Comparison of ENCODE assay signal across 16 cellular contexts in the genomic region with DNA sequence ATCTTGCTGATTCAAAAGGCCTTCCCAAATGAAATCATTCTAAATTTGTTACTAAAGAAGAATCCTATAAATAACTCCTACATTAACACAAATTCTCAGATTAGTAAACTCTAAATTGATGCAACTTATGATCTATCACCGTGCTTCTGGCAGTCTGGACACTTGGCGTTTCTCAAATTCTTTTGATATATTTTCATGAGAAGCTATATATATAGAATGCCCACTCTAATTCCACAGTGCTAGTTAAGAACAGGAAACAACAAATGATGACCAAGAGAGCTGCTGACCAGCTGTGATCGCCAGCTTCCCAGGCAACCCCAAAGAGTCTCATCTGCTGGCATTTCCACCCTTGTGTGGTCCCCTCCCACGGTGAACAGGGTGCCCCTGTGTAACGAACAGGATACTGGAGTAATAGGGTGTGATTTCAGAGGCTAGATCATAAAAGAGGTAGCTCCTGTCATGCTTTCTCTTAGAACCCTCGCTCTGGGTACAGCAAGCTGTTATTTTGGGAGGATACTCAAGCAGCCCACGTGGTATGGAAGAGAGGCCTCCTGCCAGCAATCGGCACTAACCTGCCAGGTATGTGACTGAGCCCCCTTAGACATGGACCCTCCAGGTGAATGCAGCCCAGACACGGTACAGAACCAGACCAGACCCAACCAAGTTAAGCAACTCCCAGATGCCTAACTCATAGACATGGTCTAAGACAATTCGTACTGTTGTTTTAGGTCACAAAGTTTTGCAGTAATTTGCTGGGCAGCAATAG.
DNase-seq lines count a peak whose midpoint lies in the region; ATAC-seq, FAIRE-seq and TF ChIP-seq lines count a peak whose summit lies in the region.
"Had no signal": no experiment of that assay in that cellular context is flagged by ENCODE, and none has a peak within 500 bp of the region (broad histone marks: within the 10 kb centered on the region; RNA-seq: fewer than 3 reads in every experiment).

No MANE protein-coding gene starts in this region.

- DNase-seq in EL = peak; percentile 72
- DNase-seq in RCC 7860 (ENCODE audit: low spot score) = peak; percentile 66
- no peak for DNase-seq in endodermal cell
- DNase-seq in osteocyte (ENCODE audit: extremely low spot score, unreplicated experiment) = no peak
- no peak for DNase-seq in iPS-NIHi11 (ENCODE audit: low spot score)
- no peak for DNase-seq in NCI-H446 treated with DMSO at 0.1 percent for 48 hours (lab: John Stamatoyannopoulos, UW)
- no peak for DNase-seq in breast epithelium (ENCODE audit: low spot score in 2 of 2)
- DNase-seq: activated naive CD8-positive, alpha-beta T cell treated with anti-CD3 and anti-CD28 coated beads, Interleukin-2, amount 10 ng/mL, durations not matched to agents 7 days and 5 days; CD8-positive, alpha-beta memory T cell; H7; KG1; natural killer cell; stimulated activated CD4-positive, alpha-beta T cell treated with anti-CD3 and anti-CD28 coated beads, Interleukin-12 subunit alpha, Interleukin-12 subunit beta, amount 100 ng/mL, for 4 hours had no signal

- H3K4me3 ChIP-seq in endodermal cell (ENCODE audit: low read length) = no peak overlapping the region
- no peak overlapping the region for H3K4me3 ChIP-seq in breast epithelium

- H3K27ac ChIP-seq in endodermal cell (ENCODE audit: low read depth, low read length) = no peak overlapping the region
- peak overlapping the region in 1 of 2 donors; percentile 59 for H3K27ac ChIP-seq in breast epithelium

- TF ChIP-seq POLR2A in breast epithelium (IDR thresholded peaks at IDR 0.05) = no peak

- H3K27ac Mint-ChIP-seq in endodermal cell (peak overlapping the region; percentile 53), osteocyte (ENCODE audit: unreplicated experiment) (peak overlapping the region; percentile 86)
- H3K27ac Mint-ChIP-seq: activated naive CD8-positive, alpha-beta T cell treated with anti-CD3 and anti-CD28 coated beads, Interleukin-2, amount 10 ng/mL, durations not matched to agents 7 days and 5 days; natural killer cell; T-helper 2 cell treated with Interferon-gamma antibody and Interleukin-4, amounts not matched to agents 5 μg/mL and 100 μg/mL, for 36 hours had no signal

- no peak for TF ChIP-seq CTCF in endodermal cell (conservative IDR thresholded peaks at IDR 0.05)
- TF ChIP-seq CTCF in osteocyte (IDR thresholded peaks at IDR 0.05) = no peak
- TF ChIP-seq CTCF in breast epithelium (IDR thresholded peaks at IDR 0.05) = no peak

- H3K9me3 Mint-ChIP-seq in endodermal cell (no peaks in the 10 kb centered on the region), osteocyte (ENCODE audit: unreplicated experiment) (no peaks in the 10 kb centered on the region)
- H3K9me3 Mint-ChIP-seq: activated naive CD8-positive, alpha-beta T cell treated with anti-CD3 and anti-CD28 coated beads, Interleukin-2, amount 10 ng/mL, durations not matched to agents 7 days and 5 days; CD8-positive, alpha-beta memory T cell; natural killer cell; T-helper 2 cell treated with Interferon-gamma antibody and Interleukin-4, amounts not matched to agents 5 μg/mL and 100 μg/mL, for 36 hours had no signal

- H3K4me1 ChIP-seq in endodermal cell (ENCODE audit: control insufficient read depth, insufficient read depth, low read length) = no peaks in the 10 kb centered on the region
- H3K4me1 ChIP-seq in breast epithelium = no peaks in the 10 kb centered on the region

- no peak for ATAC-seq in HG02981 (IDR thresholded peaks at IDR 0.05; ENCODE audit: unreplicated experiment)
- ATAC-seq: natural killer cell had no signal

- intact Hi-C loops in breast epithelium (cut with DNase I; ENCODE audit: low total_unique reads) = no loop called here

- H3K36me3 Mint-ChIP-seq in endodermal cell (ENCODE audit: low read depth) (peaks cover 9% of the 10 kb centered on the region), osteocyte (ENCODE audit: unreplicated experiment) (peaks cover 10% of the 10 kb centered on the region)
- H3K36me3 Mint-ChIP-seq: activated naive CD8-positive, alpha-beta T cell treated with anti-CD3 and anti-CD28 coated beads, Interleukin-2, amount 10 ng/mL, durations not matched to agents 7 days and 5 days; natural killer cell had no signal

- FAIRE-seq in RCC 7860 (lab: Jason Lieb, UNC) = no peak
- FAIRE-seq: endothelial cell of umbilical vein had no signal

- no peaks in the 10 kb centered on the region for H3K36me3 ChIP-seq in endodermal cell (ENCODE audit: control insufficient read depth, insufficient read depth, low read length)
- H3K36me3 ChIP-seq in breast epithelium = peaks cover 7% of the 10 kb centered on the region

- H3K27me3 Mint-ChIP-seq in endodermal cell (ENCODE audit: insufficient read depth) = no peaks in the 10 kb centered on the region
- H3K27me3 Mint-ChIP-seq in osteocyte (ENCODE audit: unreplicated experiment) = no peaks in the 10 kb centered on the region
- H3K27me3 Mint-ChIP-seq: activated naive CD8-positive, alpha-beta T cell treated with anti-CD3 and anti-CD28 coated beads, Interleukin-2, amount 10 ng/mL, durations not matched to agents 7 days and 5 days; CD8-positive, alpha-beta memory T cell had no signal

- H3K4me1 Mint-ChIP-seq in endodermal cell (peaks cover 17% of the 10 kb centered on the region), osteocyte (ENCODE audit: unreplicated experiment) (peaks cover 50% of the 10 kb centered on the region)
- H3K4me1 Mint-ChIP-seq: natural killer cell had no signal

- no peaks in the 10 kb centered on the region for H3K9me3 ChIP-seq in endodermal cell (ENCODE audit: control insufficient read depth, low read length)
- H3K9me3 ChIP-seq in breast epithelium = no peaks in the 10 kb centered on the region

- H3K4me3 Mint-ChIP-seq in endodermal cell (no peak overlapping the region), osteocyte (ENCODE audit: unreplicated experiment) (no peak overlapping the region)
- H3K4me3 Mint-ChIP-seq: activated naive CD8-positive, alpha-beta T cell treated with anti-CD3 and anti-CD28 coated beads, Interleukin-2, amount 10 ng/mL, durations not matched to agents 7 days and 5 days; CD8-positive, alpha-beta memory T cell; natural killer cell; T-helper 2 cell treated with Interferon-gamma antibody and Interleukin-4, amounts not matched to agents 5 μg/mL and 100 μg/mL, for 36 hours had no signal

- H3K9ac ChIP-seq in endodermal cell (ENCODE audit: extremely low read depth, low read length, poor library complexity, severe bottlenecking) = no peak overlapping the region

- H3K27me3 ChIP-seq in endodermal cell (ENCODE audit: control insufficient read depth, insufficient read depth, low read length, poor library complexity, severe bottlenecking) (no peaks in the 10 kb centered on the region), breast epithelium (no peaks in the 10 kb centered on the region)

- WGBS in endodermal cell (ENCODE audit: insufficient coverage in 1 of 2, insufficient read length in 1 of 2), 2 experiments = 95 to 100% methylated on average over 2 to 10 of the region's 10 CpGs

Comparison
In these comparisons a context has a peak if more than half of its experiments do, and no peak if none do; other contexts are left out.
1. DNase-seq: peak in EL (single experiment) and RCC 7860 (single experiment); none in endodermal cell (single experiment), osteocyte (single experiment), iPS-NIHi11 (single experiment), NCI-H446 treated with DMSO at 0.1 percent for 48 hours (single experiment) and breast epithelium (0 of 2).